ENCODE assay signal across 2 cellular contexts in genomic region chr16:67162439-67163163, GRCh38.
A peak's percentile ranks its signal among the peaks of the same experiment; 100 is the strongest.
TF ChIP-seq lines count a peak whose summit lies in the region.

No MANE protein-coding gene starts in this region.

TF ChIP-seq in SK-N-SH treated with all-trans-retinoic acid at 6 μM for 48 hours, 23 proteins besides CTCF, POLR2A, EP300 and RAD21 (continued from another document):
- TF ChIP-seq OSR1 (CRISPR knock-in tag; IDR thresholded peaks at IDR 0.05): no peak
- TF ChIP-seq PATZ1 (CRISPR knock-in tag; IDR thresholded peaks at IDR 0.05; ENCODE audit: borderline replicate concordance): no peak
- no peak for TF ChIP-seq SNAI2 (CRISPR knock-in tag; IDR thresholded peaks at IDR 0.05)
- no peak for TF ChIP-seq TSHZ2 (CRISPR knock-in tag; IDR thresholded peaks at IDR 0.05)
- no peak for TF ChIP-seq ZNF8 (CRISPR knock-in tag; IDR thresholded peaks at IDR 0.05)
- TF ChIP-seq ZFP3 (CRISPR knock-in tag; IDR thresholded peaks at IDR 0.05): no peak
- TF ChIP-seq CSDC2 (CRISPR knock-in tag; IDR thresholded peaks at IDR 0.05): no peak
- no peak for TF ChIP-seq CREB5 (CRISPR knock-in tag; IDR thresholded peaks at IDR 0.05; ENCODE audit: low read depth)
- no peak for TF ChIP-seq ESRRG (CRISPR knock-in tag; IDR thresholded peaks at IDR 0.05)
- TF ChIP-seq ARNTL (CRISPR knock-in tag; IDR thresholded peaks at IDR 0.05; ENCODE audit: borderline replicate concordance, low read depth): no peak
- TF ChIP-seq TCF4 (CRISPR knock-in tag; IDR thresholded peaks at IDR 0.05; ENCODE audit: borderline replicate concordance): no peak
- TF ChIP-seq ISL1 (CRISPR knock-in tag; IDR thresholded peaks at IDR 0.05): no peak
- TF ChIP-seq ZC3H10 (CRISPR knock-in tag; IDR thresholded peaks at IDR 0.05): no peak
- no peak for TF ChIP-seq POU6F1 (CRISPR knock-in tag; IDR thresholded peaks at IDR 0.05; ENCODE audit: borderline replicate concordance, low read depth)
- TF ChIP-seq TOX (CRISPR knock-in tag; IDR thresholded peaks at IDR 0.05; ENCODE audit: borderline replicate concordance): no peak
- TF ChIP-seq RARB (CRISPR knock-in tag; IDR thresholded peaks at IDR 0.05): no peak

TF ChIP-seq in WTC11, 78 proteins besides CTCF, POLR2A, EP300 and RAD21:
- TF ChIP-seq ARID4B (CRISPR knock-in tag; IDR thresholded peaks at IDR 0.05; ENCODE audit: borderline replicate concordance): peak; percentile 62; the same call in 1 of the 2 replicates
- TF ChIP-seq PRDM15 (CRISPR knock-in tag; IDR thresholded peaks at IDR 0.05): peak; percentile 14; the same call in 1 of the 2 replicates
- no peak for TF ChIP-seq SOX15 (CRISPR knock-in tag; IDR thresholded peaks at IDR 0.05)
- TF ChIP-seq JAZF1 (CRISPR knock-in tag; IDR thresholded peaks at IDR 0.05): no peak
- no peak for TF ChIP-seq ZNF138 (CRISPR knock-in tag; conservative IDR thresholded peaks at IDR 0.05)
- TF ChIP-seq ZMAT4 (CRISPR knock-in tag; IDR thresholded peaks at IDR 0.05): no peak
- TF ChIP-seq ZNF281 (CRISPR knock-in tag; IDR thresholded peaks at IDR 0.05): no peak
- TF ChIP-seq SMAD4 (CRISPR knock-in tag; IDR thresholded peaks at IDR 0.05): no peak
- TF ChIP-seq E2F1 (CRISPR knock-in tag; IDR thresholded peaks at IDR 0.05): no peak
- 0 out of 2 replicates have a peak, but pooled peaks have one; percentile 3 for TF ChIP-seq ESRRA (CRISPR knock-in tag; IDR thresholded peaks at IDR 0.05; ENCODE audit: borderline replicate concordance)
- no peak for TF ChIP-seq ZNF423 (CRISPR knock-in tag; IDR thresholded peaks at IDR 0.05)
- TF ChIP-seq ZBTB43 (CRISPR knock-in tag; IDR thresholded peaks at IDR 0.05): no peak
- no peak for TF ChIP-seq MLX (CRISPR knock-in tag; IDR thresholded peaks at IDR 0.05)
- TF ChIP-seq CREB1 (CRISPR knock-in tag; IDR thresholded peaks at IDR 0.05): no peak
